Comparison of ENCODE assay signal across 12 cellular contexts in the genomic region with DNA sequence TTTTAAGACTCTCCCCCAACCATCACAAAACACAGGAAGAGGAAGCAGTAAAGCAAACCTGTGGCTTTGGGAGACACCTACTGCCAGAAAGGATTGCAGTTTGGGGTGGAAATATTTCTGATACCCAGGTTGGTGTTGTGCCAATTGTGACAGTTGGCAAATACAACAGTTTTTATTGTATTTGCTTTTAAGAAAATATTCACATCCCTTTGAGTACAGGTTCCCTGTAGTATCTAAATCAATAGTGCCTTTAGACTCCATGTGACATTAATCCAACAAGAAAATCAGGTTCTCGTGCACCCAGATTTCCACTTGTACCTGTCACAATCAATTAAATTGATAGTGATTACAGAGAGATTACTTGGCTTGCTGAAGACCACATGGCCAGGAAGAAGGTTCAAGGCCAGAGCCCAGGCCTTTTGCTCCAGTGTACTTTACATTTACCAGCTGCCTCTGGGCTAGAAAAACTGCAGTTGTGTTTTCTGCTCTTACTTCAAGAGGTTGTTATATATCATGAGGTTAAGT.
A peak's percentile ranks its signal among the peaks of the same experiment; 100 is the strongest.
DNase-seq lines count a peak whose midpoint lies in the region; ATAC-seq, FAIRE-seq and TF ChIP-seq lines count a peak whose summit lies in the region.
"Had no signal": no experiment of that assay in that cellular context is flagged by ENCODE, and none has a peak within 500 bp of the region (broad histone marks: within the 10 kb centered on the region; RNA-seq: fewer than 3 reads in every experiment).

No MANE protein-coding gene starts in this region.

- no peak overlapping the region for H3K23ac ChIP-seq in H9 (ENCODE audit: insufficient read length, low read depth, low read length)

- H3K9me3 Mint-ChIP-seq in H9 (peaks cover 2 to 3% of the 10 kb centered on the region in 2 experiments; a peak in 2 of 5 replicates), astrocyte (ENCODE audit: unreplicated experiment) (peaks cover 6% of the 10 kb centered on the region)
- H3K9me3 Mint-ChIP-seq in activated T-helper 1 cell treated with anti-CD3 and anti-CD28 coated beads, Interleukin-12 subunit alpha, Interleukin-12 subunit beta, Interleukin-2, Interleukin-4 antibody, amounts not matched to agents 30 ng/mL and 10 ng/mL and 1 ng/mL, durations not matched to agents 14 hours and 24 hours and 36 hours, result no peaks in the 10 kb centered on the region
- no peaks in the 10 kb centered on the region for H3K9me3 Mint-ChIP-seq in activated naive CD4-positive, alpha-beta T cell treated with anti-CD3 and anti-CD28 coated beads for 36 hours
- H3K9me3 Mint-ChIP-seq in activated naive CD8-positive, alpha-beta T cell treated with anti-CD3 and anti-CD28 coated beads, Interleukin-2, amount 50 U/mL, for 24 hours, result no peaks in the 10 kb centered on the region

- H3K27me3 Mint-ChIP-seq in H9 (ENCODE audit: low read depth), result no peaks in the 10 kb centered on the region
- H3K27me3 Mint-ChIP-seq in astrocyte (ENCODE audit: low read depth, unreplicated experiment), result no peaks in the 10 kb centered on the region
- peaks cover 2% of the 10 kb centered on the region for H3K27me3 Mint-ChIP-seq in activated T-helper 1 cell treated with anti-CD3 and anti-CD28 coated beads, Interleukin-12 subunit alpha, Interleukin-12 subunit beta, Interleukin-2, Interleukin-4 antibody, amounts not matched to agents 30 ng/mL and 10 ng/mL and 1 ng/mL, durations not matched to agents 14 hours and 24 hours and 36 hours (ENCODE audit: insufficient read depth)
- no peaks in the 10 kb centered on the region for H3K27me3 Mint-ChIP-seq in activated naive CD4-positive, alpha-beta T cell treated with anti-CD3 and anti-CD28 coated beads for 36 hours (ENCODE audit: low read depth)
- peaks cover 5% of the 10 kb centered on the region for H3K27me3 Mint-ChIP-seq in activated naive CD8-positive, alpha-beta T cell treated with anti-CD3 and anti-CD28 coated beads, Interleukin-2, amount 50 U/mL, for 24 hours
- H3K27me3 Mint-ChIP-seq: stimulated activated naive CD8-positive, alpha-beta T cell treated with anti-CD3 and anti-CD28 coated beads, Interleukin-15, Interleukin-2, amounts not matched to agents 100 ng/mL and 50 ng/mL, for 24 hours had no signal

- peaks cover 0 to 2% (median 0%) of the 10 kb centered on the region in 3 experiments; a peak in 2 of 7 replicates for H3K36me3 Mint-ChIP-seq in H9 (ENCODE audit: insufficient read depth in 1 of 3, low read depth in 3 of 3)
- H3K36me3 Mint-ChIP-seq in astrocyte (ENCODE audit: low read depth, unreplicated experiment), result no peaks in the 10 kb centered on the region
- no peaks in the 10 kb centered on the region for H3K36me3 Mint-ChIP-seq in activated T-helper 1 cell treated with anti-CD3 and anti-CD28 coated beads, Interleukin-12 subunit alpha, Interleukin-12 subunit beta, Interleukin-2, Interleukin-4 antibody, amounts not matched to agents 30 ng/mL and 10 ng/mL and 1 ng/mL, durations not matched to agents 14 hours and 24 hours and 36 hours (ENCODE audit: low read depth)
- H3K36me3 Mint-ChIP-seq in activated naive CD4-positive, alpha-beta T cell treated with anti-CD3 and anti-CD28 coated beads for 36 hours (ENCODE audit: low read depth), result no peaks in the 10 kb centered on the region
- no peaks in the 10 kb centered on the region for H3K36me3 Mint-ChIP-seq in activated naive CD8-positive, alpha-beta T cell treated with anti-CD3 and anti-CD28 coated beads, Interleukin-2, amount 50 U/mL, for 24 hours (ENCODE audit: low read depth)

- no peak overlapping the region for H4K8ac ChIP-seq in H9 (replicated peaks; ENCODE audit: insufficient read length, low read depth, low read length)

- intact Hi-C loops in pancreas (cut with DNase I), result loop anchor here in 1 of 3 donors (5.0 kb wide), 1 partner anchor 320 kb away; no protein-coding TSS in a partner anchor
- intact Hi-C loops in activated T-helper 1 cell treated with anti-CD3 and anti-CD28 coated beads, Interleukin-12 subunit alpha, Interleukin-12 subunit beta, Interleukin-2, Interleukin-4 antibody, amounts not matched to agents 30 ng/mL and 10 ng/mL and 1 ng/mL, durations not matched to agents 14 hours and 24 hours and 36 hours (cut with micrococcal nuclease), result no loop called here
- intact Hi-C loops in activated naive CD4-positive, alpha-beta T cell treated with anti-CD3 and anti-CD28 coated beads for 36 hours (cut with micrococcal nuclease), result no loop called here

- H3K18ac ChIP-seq in H9 (ENCODE audit: insufficient read length, low read depth, low read length), result no peak overlapping the region

- H4K91ac ChIP-seq in H9 (ENCODE audit: insufficient read length, low read depth, low read length), result no peak overlapping the region

- no CpG with 5 or more reads among the region's 1 CpG for WGBS in H9 (ENCODE audit: extremely low coverage, insufficient read length, low lambda C conversion rate)
- 17 to 19% methylated on average over 1 of the region's 1 CpG for WGBS in pancreas, 2 donors

- H2BK120ac ChIP-seq in H9 (ENCODE audit: low read depth, low read length, poor library complexity, severe bottlenecking), result no peak overlapping the region

- H2BK20ac ChIP-seq in H9 (ENCODE audit: low read depth, low read length, poor library complexity, severe bottlenecking), result no peak overlapping the region

- H3K14ac ChIP-seq in H9 (ENCODE audit: insufficient read depth, low read length), result no peak overlapping the region

- H3K27ac ChIP-seq in H9 (ENCODE audit: insufficient read length, low read depth, low read length), result no peak overlapping the region
- H3K27ac ChIP-seq in astrocyte (ENCODE audit: low read depth, low read length), result no peak overlapping the region
- peak overlapping the region in 1 of 4 donors; percentile 15 for H3K27ac ChIP-seq in pancreas
- H3K27ac ChIP-seq: parathyroid adenoma had no signal

- no peaks in the 10 kb centered on the region for H3K23me2 ChIP-seq in H9 (ENCODE audit: insufficient read length, low read depth, low read length, poor library complexity, severe bottlenecking)

- H2AK5ac ChIP-seq in H9 (ENCODE audit: insufficient read length, low read length), result no peak overlapping the region

- H4K5ac ChIP-seq in H9 (ENCODE audit: insufficient read length, low read depth, low read length), result no peak overlapping the region

- H3K4me1 Mint-ChIP-seq in H9, result peaks cover 6 to 9% of the 10 kb centered on the region in 2 experiments
- no peaks in the 10 kb centered on the region for H3K4me1 Mint-ChIP-seq in astrocyte (ENCODE audit: low read depth, unreplicated experiment)
- no peaks in the 10 kb centered on the region for H3K4me1 Mint-ChIP-seq in activated T-helper 1 cell treated with anti-CD3 and anti-CD28 coated beads, Interleukin-12 subunit alpha, Interleukin-12 subunit beta, Interleukin-2, Interleukin-4 antibody, amounts not matched to agents 30 ng/mL and 10 ng/mL and 1 ng/mL, durations not matched to agents 14 hours and 24 hours and 36 hours (ENCODE audit: low read depth)
- H3K4me1 Mint-ChIP-seq in activated naive CD4-positive, alpha-beta T cell treated with anti-CD3 and anti-CD28 coated beads for 36 hours (ENCODE audit: low read depth), result no peaks in the 10 kb centered on the region
- no peaks in the 10 kb centered on the region for H3K4me1 Mint-ChIP-seq in activated naive CD8-positive, alpha-beta T cell treated with anti-CD3 and anti-CD28 coated beads, Interleukin-2, amount 50 U/mL, for 24 hours

- H3K4me2 ChIP-seq in H9 (ENCODE audit: insufficient read depth, insufficient read length, low read length) (no peak overlapping the region), astrocyte (ENCODE audit: low read length) (no peak overlapping the region)

- H3K4ac ChIP-seq in H9 (ENCODE audit: low read depth, low read length), result no peak overlapping the region

- H4K20me1 ChIP-seq in H9 (ENCODE audit: control insufficient read depth, insufficient read depth, insufficient read length) (no peaks in the 10 kb centered on the region), astrocyte (ENCODE audit: insufficient read depth, low read length) (no peaks in the 10 kb centered on the region)

- H3K36me3 ChIP-seq in astrocyte (ENCODE audit: insufficient read depth, low read length) (no peaks in the 10 kb centered on the region), pancreas (no peaks in the 10 kb centered on the region)

- peak; percentile 62 to 90 (median 79) for ATAC-seq in pancreas
- ATAC-seq in activated naive CD8-positive, alpha-beta T cell treated with anti-CD3 and anti-CD28 coated beads, Interleukin-2, amount 50 U/mL, for 24 hours, result no peak

- TF ChIP-seq CTCF in H9 (conservative IDR thresholded peaks at IDR 0.05), result 0 out of 3 replicates have a peak, but pooled peaks have one; percentile 14
- no peak for TF ChIP-seq CTCF in astrocyte (IDR thresholded peaks at IDR 0.05; ENCODE audit: insufficient read depth, low read depth, low read length)
- TF ChIP-seq CTCF in pancreas (IDR thresholded peaks at IDR 0.05), result no peak

- H3K4me3 ChIP-seq in astrocyte (ENCODE audit: insufficient read depth, low read depth, low read length) (no peak overlapping the region), pancreas (no peak overlapping the region)

- H3K4me1 ChIP-seq in H9 (ENCODE audit: insufficient read depth, low read length), result no peaks in the 10 kb centered on the region
- H3K4me1 ChIP-seq in astrocyte (ENCODE audit: insufficient read depth, low read length), result no peaks in the 10 kb centered on the region
- peaks cover 0 to 7% (median 3%) of the 10 kb centered on the region in 3 donors for H3K4me1 ChIP-seq in pancreas
- H3K4me1 ChIP-seq: parathyroid adenoma had no signal

- CTCF ChIA-PET in activated naive CD4-positive, alpha-beta T cell treated with anti-CD3 and anti-CD28 coated beads for 36 hours (lab: Charles Lee), result no interaction called here

- H3K79me2 ChIP-seq in H9 (ENCODE audit: insufficient read depth, low read length), result no peaks in the 10 kb centered on the region
- H3K79me2 ChIP-seq in astrocyte (ENCODE audit: insufficient read depth, low read length), result no peaks in the 10 kb centered on the region
- H3K79me2 ChIP-seq: parathyroid adenoma had no signal

- H2BK12ac ChIP-seq in H9 (ENCODE audit: insufficient read length, low read depth, low read length), result no peak overlapping the region

- no peak overlapping the region for H3T11ph ChIP-seq in H9 (ENCODE audit: low read length)

- no peaks in the 10 kb centered on the region for H3K9me3 ChIP-seq in H9 (ENCODE audit: control insufficient read depth, low read depth, low read length)
- H3K9me3 ChIP-seq in astrocyte (ENCODE audit: insufficient read depth, low read depth, low read length), result no peaks in the 10 kb centered on the region
- no peaks in the 10 kb centered on the region for H3K9me3 ChIP-seq in pancreas

- H2AFZ ChIP-seq in H9 (ENCODE audit: low read length), result no peak overlapping the region
- no peak overlapping the region for H2AFZ ChIP-seq in astrocyte (ENCODE audit: low read depth, low read length)
- H2AFZ ChIP-seq: parathyroid adenoma had no signal

- H3K9ac ChIP-seq in H9 (ENCODE audit: extremely low read depth, insufficient read length, low read length) (no peak overlapping the region), astrocyte (ENCODE audit: low read length) (no peak overlapping the region)
- H3K9ac ChIP-seq: parathyroid adenoma had no signal

- no peak overlapping the region for H3K56ac ChIP-seq in H9 (ENCODE audit: insufficient read length, low read depth, low read length)

- H2BK5ac ChIP-seq in H9 (ENCODE audit: insufficient read length, low read length), result no peak overlapping the region

- no peak overlapping the region for H2BK15ac ChIP-seq in H9 (ENCODE audit: low read depth, low read length)

- DNase-seq in H9, result no peak
- peak; percentile 71 for DNase-seq in NCI-H2081 treated with DMSO at 0.1 percent for 48 hours (lab: John Stamatoyannopoulos, UW)
- DNase-seq in astrocyte (ENCODE audit: low read depth), result no peak
- peak in 2 of 6 donors; percentile 22 to 47 for DNase-seq in pancreas
- DNase-seq in activated T-helper 1 cell treated with anti-CD3 and anti-CD28 coated beads, Interleukin-12 subunit alpha, Interleukin-12 subunit beta, Interleukin-2, Interleukin-4 antibody, amounts not matched to agents 30 ng/mL and 10 ng/mL and 1 ng/mL, durations not matched to agents 14 hours and 24 hours and 36 hours (ENCODE audit: low spot score), result no peak
- no peak for DNase-seq in activated naive CD4-positive, alpha-beta T cell treated with anti-CD3 and anti-CD28 coated beads for 36 hours
- DNase-seq in activated naive CD8-positive, alpha-beta T cell treated with anti-CD3 and anti-CD28 coated beads, Interleukin-2, amount 50 U/mL, for 24 hours, result no peak
- DNase-seq: anterior cingulate cortex; NCI-H1694; stimulated activated CD4-positive, alpha-beta T cell treated with anti-CD3 and anti-CD28 coated beads, Interleukin-1b, Interleukin-23, amount 100 ng/mL, for 48 hours had no signal

- no peaks in the 10 kb centered on the region for H3K79me1 ChIP-seq in H9 (ENCODE audit: insufficient read depth, low read depth, low read length, poor library complexity, severe bottlenecking)

- H3K27ac Mint-ChIP-seq in H9 (no peak overlapping the region), astrocyte (ENCODE audit: unreplicated experiment) (peak overlapping the region; percentile 18)
- no peak overlapping the region for H3K27ac Mint-ChIP-seq in activated T-helper 1 cell treated with anti-CD3 and anti-CD28 coated beads, Interleukin-12 subunit alpha, Interleukin-12 subunit beta, Interleukin-2, Interleukin-4 antibody, amounts not matched to agents 30 ng/mL and 10 ng/mL and 1 ng/mL, durations not matched to agents 14 hours and 24 hours and 36 hours
- H3K27ac Mint-ChIP-seq in activated naive CD4-positive, alpha-beta T cell treated with anti-CD3 and anti-CD28 coated beads for 36 hours, result no peak overlapping the region
- no peak overlapping the region for H3K27ac Mint-ChIP-seq in activated naive CD8-positive, alpha-beta T cell treated with anti-CD3 and anti-CD28 coated beads, Interleukin-2, amount 50 U/mL, for 24 hours
- H3K27ac Mint-ChIP-seq: stimulated activated naive CD8-positive, alpha-beta T cell treated with anti-CD3 and anti-CD28 coated beads, Interleukin-15, Interleukin-2, amounts not matched to agents 100 ng/mL and 50 ng/mL, for 24 hours had no signal

- FAIRE-seq in astrocyte (lab: Jason Lieb, UNC), result no peak
- no peak for FAIRE-seq in pancreas (lab: Jason Lieb, UNC)

- H3K27me3 ChIP-seq in H9 (ENCODE audit: insufficient read depth, low read length) (no peaks in the 10 kb centered on the region), astrocyte (ENCODE audit: insufficient read depth, low read length) (no peaks in the 10 kb centered on the region), pancreas (no peaks in the 10 kb centered on the region)

- no peak overlapping the region for H3K4me3 Mint-ChIP-seq in H9
- H3K4me3 Mint-ChIP-seq in astrocyte (ENCODE audit: unreplicated experiment), result no peak overlapping the region
- no peak overlapping the region for H3K4me3 Mint-ChIP-seq in activated T-helper 1 cell treated with anti-CD3 and anti-CD28 coated beads, Interleukin-12 subunit alpha, Interleukin-12 subunit beta, Interleukin-2, Interleukin-4 antibody, amounts not matched to agents 30 ng/mL and 10 ng/mL and 1 ng/mL, durations not matched to agents 14 hours and 24 hours and 36 hours
- H3K4me3 Mint-ChIP-seq in activated naive CD4-positive, alpha-beta T cell treated with anti-CD3 and anti-CD28 coated beads for 36 hours, result no peak overlapping the region
- no peak overlapping the region for H3K4me3 Mint-ChIP-seq in activated naive CD8-positive, alpha-beta T cell treated with anti-CD3 and anti-CD28 coated beads, Interleukin-2, amount 50 U/mL, for 24 hours
- H3K4me3 Mint-ChIP-seq: stimulated activated naive CD8-positive, alpha-beta T cell treated with anti-CD3 and anti-CD28 coated beads, Interleukin-15, Interleukin-2, amounts not matched to agents 100 ng/mL and 50 ng/mL, for 24 hours had no signal
